Comparison of ENCODE assay signal across 24 cellular contexts in genomic region chr19:49539192-49539952, GRCh38.
"Had no signal": no experiment of that assay in that cellular context is flagged by ENCODE, and none has a peak within 500 bp of the region (broad histone marks: within the 10 kb centered on the region; RNA-seq: fewer than 3 reads in every experiment).

No MANE protein-coding gene starts in this region.

- H3K27me3 Mint-ChIP-seq: stimulated activated naive CD8-positive, alpha-beta T cell treated with anti-CD3 and anti-CD28 coated beads, Interleukin-15, Interleukin-2, amounts not matched to agents 100 ng/mL and 50 ng/mL, for 24 hours had no signal

- H3K4me3 Mint-ChIP-seq: natural killer cell treated with Interleukin-12 subunit alpha and Interleukin-12 subunit beta and Interleukin-15 and Interleukin-18, amount 100 ng/mL, for 72 hours; neural progenitor cell; stimulated activated effector memory CD8-positive, alpha-beta T cell treated with anti-CD3 and anti-CD28 coated beads, Interleukin-12 subunit alpha, Interleukin-12 subunit beta, amount 100 ng/mL, for 72 hours; stimulated activated naive CD8-positive, alpha-beta T cell treated with anti-CD3 and anti-CD28 coated beads, Interleukin-15, Interleukin-2, amounts not matched to agents 100 ng/mL and 50 ng/mL, for 24 hours had no signal

- H3K9me3 Mint-ChIP-seq: natural killer cell treated with Interleukin-12 subunit alpha and Interleukin-12 subunit beta and Interleukin-15 and Interleukin-18, amount 100 ng/mL, for 72 hours; neural progenitor cell; stimulated activated effector memory CD8-positive, alpha-beta T cell treated with anti-CD3 and anti-CD28 coated beads, Interleukin-12 subunit alpha, Interleukin-12 subunit beta, amount 100 ng/mL, for 72 hours; stimulated activated naive CD8-positive, alpha-beta T cell treated with anti-CD3 and anti-CD28 coated beads, Interleukin-15, Interleukin-2, amounts not matched to agents 100 ng/mL and 50 ng/mL, for 24 hours had no signal

- H3K27ac ChIP-seq: heart left ventricle, neural progenitor cell, pancreas, tibial artery, upper lobe of left lung, uterus had no signal

- H3K27me3 ChIP-seq: heart left ventricle, pancreas, tibial artery, upper lobe of left lung, uterus had no signal

- H3K36me3 ChIP-seq: neural progenitor cell, pancreas, uterus had no signal

- DNase-seq: dermis blood vessel endothelial cell; effector CD4-positive, alpha-beta T cell; heart left ventricle; hippocampal formation; left colon; left ventricle myocardium superior; mesenchymal stem cell; midbrain; occipital lobe; pancreas; stimulated activated CD4-positive, alpha-beta T cell treated with anti-CD3 and anti-CD28 coated beads, Interleukin-4, amount 100 ng/mL, for 1 hour; stimulated activated CD8-positive, alpha-beta memory T cell treated with anti-CD3 and anti-CD28 coated beads, Interleukin-4, amount 100 ng/mL, for 48 hours; tibial artery; upper lobe of left lung; uterus had no signal

- H3K36me3 Mint-ChIP-seq: natural killer cell treated with Interleukin-12 subunit alpha and Interleukin-12 subunit beta and Interleukin-15 and Interleukin-18, amount 100 ng/mL, for 72 hours; neural progenitor cell had no signal

- ATAC-seq: esophagus mucosa; heart left ventricle; left colon; left ventricle myocardium superior; natural killer cell treated with Interleukin-12 subunit alpha and Interleukin-12 subunit beta and Interleukin-15 and Interleukin-18, amount 100 ng/mL, for 72 hours; pancreas; right cardiac atrium; stimulated activated effector memory CD8-positive, alpha-beta T cell treated with anti-CD3 and anti-CD28 coated beads, Interleukin-12 subunit alpha, Interleukin-12 subunit beta, amount 100 ng/mL, for 72 hours had no signal

- H3K4me1 ChIP-seq: neural progenitor cell, pancreas, uterus had no signal

- H3K9me3 ChIP-seq: heart left ventricle, pancreas, tibial artery, upper lobe of left lung, uterus had no signal

- H3K4me3 ChIP-seq: heart left ventricle, lung, neural progenitor cell, pancreas, smooth muscle cell, tibial artery, upper lobe of left lung, uterus had no signal

- H3K27ac Mint-ChIP-seq: natural killer cell treated with Interleukin-12 subunit alpha and Interleukin-12 subunit beta and Interleukin-15 and Interleukin-18, amount 100 ng/mL, for 72 hours; neural progenitor cell; progenitor cell of endocrine pancreas; stimulated activated effector memory CD8-positive, alpha-beta T cell treated with anti-CD3 and anti-CD28 coated beads, Interleukin-12 subunit alpha, Interleukin-12 subunit beta, amount 100 ng/mL, for 72 hours had no signal
